Comparison of ENCODE assay signal across 10 cellular contexts in genomic region chr1:119001181-119002018, GRCh38. TPM values are rescaled to one million over a fixed set of nuclear protein-coding genes. Genes with fewer than 3 reads are reported as not detected.
DNase-seq lines count a peak whose midpoint lies in the region; ATAC-seq and TF ChIP-seq lines count a peak whose summit lies in the region.
"Had no signal": no experiment of that assay in that cellular context is flagged by ENCODE, and none has a peak within 500 bp of the region (broad histone marks: within the 10 kb centered on the region; RNA-seq: fewer than 3 reads in every experiment).

No MANE protein-coding gene starts in this region.

- H2AFZ ChIP-seq in HCT116 (ENCODE audit: low read depth, low read length, poor library complexity, severe bottlenecking) (peak overlapping the region; percentile 22), smooth muscle cell (ENCODE audit: low read depth) (peak overlapping the region; percentile 16)

- H3K9me2 ChIP-seq in HCT116 (ENCODE audit: insufficient read depth): no peaks in the 10 kb centered on the region

- H3K27me3 ChIP-seq in HCT116 (ENCODE audit: insufficient read depth, low read length) (no peaks in the 10 kb centered on the region), iPS DF 6.9 (ENCODE audit: control insufficient read depth, insufficient read depth, low read length) (peaks cover 95% of the 10 kb centered on the region), smooth muscle cell (ENCODE audit: low read depth) (peaks cover 94% of the 10 kb centered on the region)

- no peak overlapping the region for H3K9ac ChIP-seq in HCT116 (ENCODE audit: low read length)
- H3K9ac ChIP-seq in smooth muscle cell (ENCODE audit: low read depth): no peak overlapping the region

- CTCF ChIA-PET in HCT116 (lab: Charles Lee): no interaction called here

- H3K27me3 Mint-ChIP-seq in activated T-helper 2 cell treated with anti-CD3 and anti-CD28 coated beads, Interferon-gamma antibody, Interleukin-2, Interleukin-4, amounts not matched to agents 10 μg/mL and 5 μg/mL and 100 μg/mL, durations not matched to agents 14 hours and 24 hours and 36 hours (ENCODE audit: low read depth): peaks cover 83% of the 10 kb centered on the region

- no peaks in the 10 kb centered on the region for H3K36me3 ChIP-seq in HCT116 (ENCODE audit: control insufficient read depth in 1 of 2, insufficient read depth in 2 of 2, low read length in 2 of 2)
- no peaks in the 10 kb centered on the region for H3K36me3 ChIP-seq in iPS DF 6.9 (ENCODE audit: control insufficient read depth, insufficient read depth, low read length)
- no peaks in the 10 kb centered on the region for H3K36me3 ChIP-seq in smooth muscle cell (ENCODE audit: low read depth)

- BruUV-seq in HCT116 (replicated peaks; lab: Mats Ljungman, UMichigan): no TSS peak

- no peaks in the 10 kb centered on the region for H4K20me1 ChIP-seq in HCT116 (ENCODE audit: insufficient read depth)
- no peaks in the 10 kb centered on the region for H4K20me1 ChIP-seq in smooth muscle cell (ENCODE audit: low read depth)

- TF ChIP-seq CTCF in HCT116 (IDR thresholded peaks at IDR 0.05 in 2 of 3, conservative IDR thresholded peaks at IDR 0.05 in 1 of 3; ENCODE audit: borderline replicate concordance in 1 of 3, insufficient read depth in 1 of 3, low read depth in 2 of 3, low read length in 2 of 3) (no peak), smooth muscle cell (IDR thresholded peaks at IDR 0.05; ENCODE audit: borderline replicate concordance, insufficient read depth, poor library complexity, severe bottlenecking) (no peak)

- H3K27ac ChIP-seq in HCT116 (ENCODE audit: low read depth, low read length): no peak overlapping the region
- H3K27ac ChIP-seq in iPS DF 6.9 (ENCODE audit: low read length): no peak overlapping the region
- no peak overlapping the region for H3K27ac ChIP-seq in smooth muscle cell (ENCODE audit: low read depth)

- H3K27ac Mint-ChIP-seq in activated T-helper 2 cell treated with anti-CD3 and anti-CD28 coated beads, Interferon-gamma antibody, Interleukin-2, Interleukin-4, amounts not matched to agents 10 μg/mL and 5 μg/mL and 100 μg/mL, durations not matched to agents 14 hours and 24 hours and 36 hours: no peak overlapping the region

- H3K9me3 Mint-ChIP-seq in activated T-helper 2 cell treated with anti-CD3 and anti-CD28 coated beads, Interferon-gamma antibody, Interleukin-2, Interleukin-4, amounts not matched to agents 10 μg/mL and 5 μg/mL and 100 μg/mL, durations not matched to agents 14 hours and 24 hours and 36 hours: no peaks in the 10 kb centered on the region

- TF ChIP-seq POLR2A in HCT116 (IDR thresholded peaks at IDR 0.05; ENCODE audit: borderline replicate concordance, extremely low read depth, insufficient read depth, insufficient read length): no peak

- H3K79me2 ChIP-seq in HCT116 (ENCODE audit: insufficient read depth, low read length) (no peaks in the 10 kb centered on the region), smooth muscle cell (ENCODE audit: low read depth) (no peaks in the 10 kb centered on the region)

- no peak for TF ChIP-seq RAD21 in HCT116 (IDR thresholded peaks at IDR 0.05; ENCODE audit: low read depth)

- peak overlapping the region; percentile 40 for H3K4me3 Mint-ChIP-seq in activated T-helper 2 cell treated with anti-CD3 and anti-CD28 coated beads, Interferon-gamma antibody, Interleukin-2, Interleukin-4, amounts not matched to agents 10 μg/mL and 5 μg/mL and 100 μg/mL, durations not matched to agents 14 hours and 24 hours and 36 hours (ENCODE audit: low read depth)
- H3K4me3 Mint-ChIP-seq: activated CD8-positive, alpha-beta T cell treated with anti-CD3 and anti-CD28 coated beads, Interleukin-2, amount 10 ng/mL, durations not matched to agents 7 days and 5 days had no signal

- peaks cover 2 to 10% of the 10 kb centered on the region in 2 experiments; a peak in 2 of 4 replicates for H3K4me1 ChIP-seq in HCT116 (ENCODE audit: control insufficient read depth in 1 of 2, insufficient read depth in 2 of 2, low read length in 2 of 2)
- peaks cover 5% of the 10 kb centered on the region for H3K4me1 ChIP-seq in iPS DF 6.9 (ENCODE audit: control insufficient read depth, insufficient read depth, low read length)
- no peaks in the 10 kb centered on the region for H3K4me1 ChIP-seq in smooth muscle cell (ENCODE audit: low read depth)

- H3F3A ChIP-seq in smooth muscle cell (ENCODE audit: low read depth): no peaks in the 10 kb centered on the region

- no peaks in the 10 kb centered on the region for H3K36me3 Mint-ChIP-seq in activated T-helper 2 cell treated with anti-CD3 and anti-CD28 coated beads, Interferon-gamma antibody, Interleukin-2, Interleukin-4, amounts not matched to agents 10 μg/mL and 5 μg/mL and 100 μg/mL, durations not matched to agents 14 hours and 24 hours and 36 hours (ENCODE audit: low read depth)

- H3K9me3 ChIP-seq in HCT116 (ENCODE audit: control insufficient read depth in 1 of 2, insufficient read depth in 1 of 2, low read depth in 1 of 2, low read length in 2 of 2) (no peaks in the 10 kb centered on the region), iPS DF 6.9 (ENCODE audit: control insufficient read depth, insufficient read depth, low read length) (no peaks in the 10 kb centered on the region), smooth muscle cell (replicated peaks; ENCODE audit: low read depth) (no peaks in the 10 kb centered on the region)

- peaks cover 10% of the 10 kb centered on the region for H3K4me1 Mint-ChIP-seq in activated T-helper 2 cell treated with anti-CD3 and anti-CD28 coated beads, Interferon-gamma antibody, Interleukin-2, Interleukin-4, amounts not matched to agents 10 μg/mL and 5 μg/mL and 100 μg/mL, durations not matched to agents 14 hours and 24 hours and 36 hours (ENCODE audit: low read depth)

- no CpG with 5 or more reads among the region's 49 CpGs for WGBS in iPS DF 6.9 (ENCODE audit: insufficient coverage, insufficient read length)
- 14% methylated on average over 46 of the region's 49 CpGs for WGBS in smooth muscle cell (ENCODE audit: low lambda C conversion rate)

- peak; percentile 40 for ATAC-seq in HCT116
- no peak for ATAC-seq in GM21515 (IDR thresholded peaks at IDR 0.05; ENCODE audit: unreplicated experiment)
- ATAC-seq: activated CD8-positive, alpha-beta T cell treated with anti-CD3 and anti-CD28 coated beads, Interleukin-2, amount 10 ng/mL, durations not matched to agents 7 days and 5 days had no signal

- H3K4me3 ChIP-seq in HCT116 (replicated peaks in 1 of 2; ENCODE audit: low read depth in 1 of 2, low read length in 2 of 2): no peak overlapping the region
- peak overlapping the region; percentile 22 for H3K4me3 ChIP-seq in iPS DF 6.9 (ENCODE audit: low read length)
- H3K4me3 ChIP-seq in smooth muscle cell: peak overlapping the region; percentile 39

- POLR2A ChIA-PET in HCT116 (lab: Charles Lee): no interaction called here

- DNase-seq in HCT116 (ENCODE audit: low read depth, low spot score) (no peak), iPS DF 6.9 (ENCODE audit: low read depth, low spot score) (no peak), smooth muscle cell (lab: John Stamatoyannopoulos, UW; ENCODE audit: unreplicated experiment) (no peak), cortex of kidney (lab: John Stamatoyannopoulos, UW) (no peak), NCI-H146 (lab: John Stamatoyannopoulos, UW) (no peak)
- no peak for DNase-seq in activated T-helper 2 cell treated with anti-CD3 and anti-CD28 coated beads, Interferon-gamma antibody, Interleukin-2, Interleukin-4, amounts not matched to agents 10 μg/mL and 5 μg/mL and 100 μg/mL, durations not matched to agents 14 hours and 24 hours and 36 hours (ENCODE audit: low spot score)
- no peak for DNase-seq in activated naive CD4-positive, alpha-beta T cell treated with anti-CD3 and anti-CD28 coated beads, Interleukin-2, amount 50 U/mL, for 16 hours
- DNase-seq: activated CD8-positive, alpha-beta T cell treated with anti-CD3 and anti-CD28 coated beads, Interleukin-2, amount 10 ng/mL, durations not matched to agents 7 days and 5 days; NCI-H774 had no signal

- RAD21 ChIA-PET in HCT116 (lab: Charles Lee; ENCODE audit: low non-redundant PET in 1 of 2, low total read pairs in 2 of 2, uncharacterized antibody in 2 of 2, unreplicated experiment in 2 of 2): no interaction called here

- intact Hi-C loops in HCT116 (cut with micrococcal nuclease): no loop called here
- intact Hi-C loops in activated T-helper 2 cell treated with anti-CD3 and anti-CD28 coated beads, Interferon-gamma antibody, Interleukin-2, Interleukin-4, amounts not matched to agents 10 μg/mL and 5 μg/mL and 100 μg/mL, durations not matched to agents 14 hours and 24 hours and 36 hours (cut with micrococcal nuclease): loop anchor here (2.0 kb wide), 1 partner anchor 13 kb away; the partner anchor contains the start of gene TBX15

- H3K4me2 ChIP-seq in HCT116 (ENCODE audit: low read length) (peak overlapping the region; percentile 52), smooth muscle cell (peak overlapping the region; percentile 77)

TF ChIP-seq in HCT116, 20 proteins besides CTCF, POLR2A, EP300 and RAD21:
- TF ChIP-seq CBX3 (IDR thresholded peaks at IDR 0.05; ENCODE audit: low read depth): no peak
- TF ChIP-seq YY1 (IDR thresholded peaks at IDR 0.05; ENCODE audit: extremely low read depth, insufficient replicate concordance, low read depth, low read length): no peak
- no peak for TF ChIP-seq ATF3 (IDR thresholded peaks at IDR 0.05)
- no peak for TF ChIP-seq FOSL1 (IDR thresholded peaks at IDR 0.05; ENCODE audit: low read depth)
- TF ChIP-seq SP1 (IDR thresholded peaks at IDR 0.05; ENCODE audit: low read depth): no peak

RNA-seq across cellular contexts. Expression of gene TBX15, which starts 13.3 kb away (rescaled TPM):
- total RNA-seq in HCT116 (2021; ENCODE audit: unreplicated experiment): not detected
- polyA plus RNA-seq in HCT116 (2012): 0.03 TPM in 1 of 2 replicates, not detected in the other
- total RNA-seq in activated T-helper 2 cell treated with anti-CD3 and anti-CD28 coated beads, Interferon-gamma antibody, Interleukin-2, Interleukin-4, amounts not matched to agents 10 μg/mL and 5 μg/mL and 100 μg/mL, durations not matched to agents 14 hours and 24 hours and 36 hours: not detected in 2 replicates
- total RNA-seq in smooth muscle cell: 3.5 and 7.4 TPM in 2 replicates
- 2.1 and 2.7 TPM in 2 replicates for polyA plus RNA-seq in smooth muscle cell
- total RNA-seq: activated CD8-positive, alpha-beta T cell treated with anti-CD3 and anti-CD28 coated beads, Interleukin-2, amount 10 ng/mL, durations not matched to agents 7 days and 5 days had no signal

Comparison
In these comparisons a context has a peak if more than half of its experiments do, and no peak if none do; other contexts are left out.
1. H3K4me3 ChIP-seq: peak in iPS DF 6.9 (single experiment) and smooth muscle cell (single experiment); none in HCT116 (0 of 2).